In the genomic region with DNA sequence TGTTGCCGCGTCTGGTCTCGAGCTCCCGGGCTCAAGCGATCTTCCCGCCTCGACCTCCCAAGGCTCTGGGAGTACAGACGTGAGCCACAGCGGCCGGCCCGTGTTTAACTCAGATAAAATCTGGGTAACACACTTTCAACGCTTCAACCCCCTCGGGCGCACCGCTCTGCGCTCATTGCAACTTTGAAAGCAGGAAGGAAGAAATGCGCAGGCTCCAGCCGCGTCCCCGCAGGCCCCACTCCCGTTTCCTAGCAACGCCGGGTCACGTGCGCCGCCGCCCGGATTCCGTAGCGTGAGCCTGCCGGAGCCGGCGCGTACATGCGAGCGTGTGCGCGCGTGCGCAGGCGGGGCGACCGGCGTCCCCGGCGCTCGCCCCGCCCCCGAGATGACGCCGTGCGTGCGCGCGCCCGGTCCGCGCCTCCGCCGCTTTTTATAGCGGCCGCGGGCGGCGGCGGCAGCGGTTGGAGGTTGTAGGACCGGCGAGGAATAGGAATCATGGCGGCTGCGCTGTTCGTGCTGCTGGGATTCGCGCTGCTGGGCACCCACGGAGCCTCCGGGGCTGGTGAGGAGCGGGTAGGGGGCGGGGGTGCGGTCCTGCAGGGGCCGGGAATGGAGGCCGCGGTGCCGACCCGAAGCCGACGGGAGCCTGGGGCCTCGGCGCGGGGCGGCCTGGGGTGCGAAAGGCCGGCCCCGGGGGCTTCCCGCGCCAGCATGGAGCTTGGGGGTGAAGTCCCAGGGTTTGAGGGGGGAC, we compare ENCODE assay signal across 8 cellular contexts. TPM values are rescaled to one million over a fixed set of nuclear protein-coding genes. Genes with fewer than 3 reads are reported as not detected.
DNase-seq lines count a peak whose midpoint lies in the region; ATAC-seq and TF ChIP-seq lines count a peak whose summit lies in the region.

A gene (plus strand): TSS at position 457 of the 751 bp plus-strand sequence. CDS start 39 bp downstream, at position 496.

- H3K4me3 Mint-ChIP-seq in WTC11 (peak within 1 kb of the TSS; percentile 94), immature natural killer cell (peak within 1 kb of the TSS; percentile 89 to 97 (median 91))

- DNase-seq in ACHN (peak; percentile 96), NCI-H226 (peak; percentile 96), WTC11 (ENCODE audit: low spot score) (peak; percentile 98), cardiac fibroblast (ENCODE audit: low read depth in 2 of 2) (peak; percentile 97 to 99), immature natural killer cell (peak; percentile 99), smooth muscle cell of the brain vasculature (ENCODE audit: low read depth, low spot score) (peak; percentile 91)

- peak within 1 kb of the TSS; percentile 98 to 100 for H3K4me3 ChIP-seq in cardiac fibroblast (replicated peaks in 1 of 2; ENCODE audit: low read depth in 2 of 2, low read length in 2 of 2)

- POLR2A ChIA-PET in WTC11 (lab: Charles Lee) = interaction anchor here (1.0 to 1.9 kb wide), 3 partner anchors 9 to 62 kb away, joined by 3 to 6 read pairs (median 4); no protein-coding TSS in a partner anchor

- H3K4me1 Mint-ChIP-seq in WTC11 (peaks cover 33% of the 10 kb centered on the region), immature natural killer cell (peaks cover 40 to 49% of the 10 kb centered on the region in 2 donors)

- TF ChIP-seq CTCF in WTC11 (IDR thresholded peaks at IDR 0.05) = no peak
- no peak for TF ChIP-seq CTCF in cardiac fibroblast (IDR thresholded peaks at IDR 0.05; ENCODE audit: low read depth, low read length)

- CTCF ChIA-PET in WTC11 (lab: Charles Lee) = interaction anchor here (0.6 to 1.7 kb wide), 2 partner anchors 12 to 62 kb away, joined by 3 to 4 read pairs; no protein-coding TSS in a partner anchor

- H3K9me3 Mint-ChIP-seq in WTC11 = no peaks in the 10 kb centered on the region
- no peaks in the 10 kb centered on the region for H3K9me3 Mint-ChIP-seq in immature natural killer cell

- H3K27ac Mint-ChIP-seq in WTC11 (peak within 1 kb of the TSS; percentile 99), immature natural killer cell (peak within 1 kb of the TSS; percentile 96 to 99 (median 97))

- H3K36me3 Mint-ChIP-seq in WTC11 (peaks cover 5% of the 10 kb centered on the region), immature natural killer cell (no peaks in the 10 kb centered on the region)

- peak; percentile 82 for ATAC-seq in GM18909 (IDR thresholded peaks at IDR 0.05; ENCODE audit: poor library complexity, unreplicated experiment)
- peak; percentile 73 for ATAC-seq in HG03175 (IDR thresholded peaks at IDR 0.05; ENCODE audit: unreplicated experiment)
- peak; percentile 74 for ATAC-seq in WTC11

- peaks cover 19% of the 10 kb centered on the region for H3K27me3 Mint-ChIP-seq in WTC11 (ENCODE audit: low read depth)
- peaks cover 22 to 33% (median 26%) of the 10 kb centered on the region in 3 donors for H3K27me3 Mint-ChIP-seq in immature natural killer cell (ENCODE audit: low read depth in 3 of 3)

- in situ Hi-C loops in ACHN (cut with HindIII; ENCODE audit: low pct_ligation_motif_present, low pct_unique_long_range_greater_than_20kb, low sequenced_read_pairs) = no loop called here

TF ChIP-seq in WTC11, 78 proteins besides CTCF, POLR2A, EP300 and RAD21 (continues in another document):
- TF ChIP-seq TEAD4 (CRISPR knock-in tag; IDR thresholded peaks at IDR 0.05) (no peak), FOXP1 (CRISPR knock-in tag; IDR thresholded peaks at IDR 0.05; ENCODE audit: borderline replicate concordance) (0 out of 2 replicates have a peak, but pooled peaks have one; percentile 31), JUN (CRISPR knock-in tag; IDR thresholded peaks at IDR 0.05) (no peak), NR3C1 (CRISPR knock-in tag; conservative IDR thresholded peaks at IDR 0.05; ENCODE audit: low read depth) (no peak), KAT7 (CRISPR knock-in tag; IDR thresholded peaks at IDR 0.05; ENCODE audit: borderline replicate concordance) (peak; percentile 93), FOXJ3 (CRISPR knock-in tag; IDR thresholded peaks at IDR 0.05; ENCODE audit: borderline replicate concordance) (no peak), JAZF1 (CRISPR knock-in tag; IDR thresholded peaks at IDR 0.05) (no peak), NR2C2 (CRISPR knock-in tag; IDR thresholded peaks at IDR 0.05) (no peak), MYBL2 (CRISPR knock-in tag; IDR thresholded peaks at IDR 0.05) (no peak), ZNF138 (CRISPR knock-in tag; conservative IDR thresholded peaks at IDR 0.05) (no peak), HMGA2 (CRISPR knock-in tag; IDR thresholded peaks at IDR 0.05) (no peak), SP1 (CRISPR knock-in tag; conservative IDR thresholded peaks at IDR 0.05) (peak; percentile 71), CBFB (CRISPR knock-in tag; IDR thresholded peaks at IDR 0.05; ENCODE audit: low read depth) (peak; percentile 78; the same call in 1 of the 2 replicates)
- TF ChIP-seq, protein P1, sequence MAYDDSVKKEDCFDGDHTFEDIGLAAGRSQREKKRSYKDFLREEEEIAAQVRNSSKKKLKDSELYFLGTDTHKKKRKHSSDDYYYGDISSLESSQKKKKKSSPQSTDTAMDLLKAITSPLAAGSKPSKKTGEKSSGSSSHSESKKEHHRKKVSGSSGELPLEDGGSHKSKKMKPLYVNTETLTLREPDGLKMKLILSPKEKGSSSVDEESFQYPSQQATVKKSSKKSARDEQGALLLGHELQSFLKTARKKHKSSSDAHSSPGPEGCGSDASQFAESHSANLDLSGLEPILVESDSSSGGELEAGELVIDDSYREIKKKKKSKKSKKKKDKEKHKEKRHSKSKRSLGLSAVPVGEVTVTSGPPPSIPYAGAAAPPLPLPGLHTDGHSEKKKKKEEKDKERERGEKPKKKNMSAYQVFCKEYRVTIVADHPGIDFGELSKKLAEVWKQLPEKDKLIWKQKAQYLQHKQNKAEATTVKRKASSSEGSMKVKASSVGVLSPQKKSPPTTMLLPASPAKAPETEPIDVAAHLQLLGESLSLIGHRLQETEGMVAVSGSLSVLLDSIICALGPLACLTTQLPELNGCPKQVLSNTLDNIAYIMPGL (CRISPR knock-in tag; IDR thresholded peaks at IDR 0.05) = peak; percentile 70
- TF ChIP-seq, protein P2, sequence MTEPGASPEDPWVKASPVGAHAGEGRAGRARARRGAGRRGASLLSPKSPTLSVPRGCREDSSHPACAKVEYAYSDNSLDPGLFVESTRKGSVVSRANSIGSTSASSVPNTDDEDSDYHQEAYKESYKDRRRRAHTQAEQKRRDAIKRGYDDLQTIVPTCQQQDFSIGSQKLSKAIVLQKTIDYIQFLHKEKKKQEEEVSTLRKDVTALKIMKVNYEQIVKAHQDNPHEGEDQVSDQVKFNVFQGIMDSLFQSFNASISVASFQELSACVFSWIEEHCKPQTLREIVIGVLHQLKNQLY (CRISPR knock-in tag; IDR thresholded peaks at IDR 0.05) = no peak
- TF ChIP-seq, protein P3, sequence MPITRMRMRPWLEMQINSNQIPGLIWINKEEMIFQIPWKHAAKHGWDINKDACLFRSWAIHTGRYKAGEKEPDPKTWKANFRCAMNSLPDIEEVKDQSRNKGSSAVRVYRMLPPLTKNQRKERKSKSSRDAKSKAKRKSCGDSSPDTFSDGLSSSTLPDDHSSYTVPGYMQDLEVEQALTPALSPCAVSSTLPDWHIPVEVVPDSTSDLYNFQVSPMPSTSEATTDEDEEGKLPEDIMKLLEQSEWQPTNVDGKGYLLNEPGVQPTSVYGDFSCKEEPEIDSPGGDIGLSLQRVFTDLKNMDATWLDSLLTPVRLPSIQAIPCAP (CRISPR knock-in tag; IDR thresholded peaks at IDR 0.05) = peak; percentile 66; the same call in 1 of the 2 replicates
- TF ChIP-seq, protein P4, sequence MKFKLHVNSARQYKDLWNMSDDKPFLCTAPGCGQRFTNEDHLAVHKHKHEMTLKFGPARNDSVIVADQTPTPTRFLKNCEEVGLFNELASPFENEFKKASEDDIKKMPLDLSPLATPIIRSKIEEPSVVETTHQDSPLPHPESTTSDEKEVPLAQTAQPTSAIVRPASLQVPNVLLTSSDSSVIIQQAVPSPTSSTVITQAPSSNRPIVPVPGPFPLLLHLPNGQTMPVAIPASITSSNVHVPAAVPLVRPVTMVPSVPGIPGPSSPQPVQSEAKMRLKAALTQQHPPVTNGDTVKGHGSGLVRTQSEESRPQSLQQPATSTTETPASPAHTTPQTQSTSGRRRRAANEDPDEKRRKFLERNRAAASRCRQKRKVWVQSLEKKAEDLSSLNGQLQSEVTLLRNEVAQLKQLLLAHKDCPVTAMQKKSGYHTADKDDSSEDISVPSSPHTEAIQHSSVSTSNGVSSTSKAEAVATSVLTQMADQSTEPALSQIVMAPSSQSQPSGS (CRISPR knock-in tag; IDR thresholded peaks at IDR 0.05; ENCODE audit: borderline replicate concordance, low read depth) = no peak
- TF ChIP-seq, protein P5, sequence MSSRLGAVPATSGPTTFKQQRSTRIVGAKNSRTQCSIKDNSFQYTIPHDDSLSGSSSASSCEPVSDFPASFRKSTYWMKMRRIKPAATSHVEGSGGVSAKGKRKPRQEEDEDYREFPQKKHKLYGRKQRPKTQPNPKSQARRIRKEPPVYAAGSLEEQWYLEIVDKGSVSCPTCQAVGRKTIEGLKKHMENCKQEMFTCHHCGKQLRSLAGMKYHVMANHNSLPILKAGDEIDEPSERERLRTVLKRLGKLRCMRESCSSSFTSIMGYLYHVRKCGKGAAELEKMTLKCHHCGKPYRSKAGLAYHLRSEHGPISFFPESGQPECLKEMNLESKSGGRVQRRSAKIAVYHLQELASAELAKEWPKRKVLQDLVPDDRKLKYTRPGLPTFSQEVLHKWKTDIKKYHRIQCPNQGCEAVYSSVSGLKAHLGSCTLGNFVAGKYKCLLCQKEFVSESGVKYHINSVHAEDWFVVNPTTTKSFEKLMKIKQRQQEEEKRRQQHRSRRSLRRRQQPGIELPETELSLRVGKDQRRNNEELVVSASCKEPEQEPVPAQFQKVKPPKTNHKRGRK (CRISPR knock-in tag; IDR thresholded peaks at IDR 0.05; ENCODE audit: borderline replicate concordance) = no peak
- TF ChIP-seq, protein P6, sequence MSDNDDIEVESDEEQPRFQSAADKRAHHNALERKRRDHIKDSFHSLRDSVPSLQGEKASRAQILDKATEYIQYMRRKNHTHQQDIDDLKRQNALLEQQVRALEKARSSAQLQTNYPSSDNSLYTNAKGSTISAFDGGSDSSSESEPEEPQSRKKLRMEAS (CRISPR knock-in tag; IDR thresholded peaks at IDR 0.05) = peak; percentile 62; the same call in 1 of the 2 replicates
- TF ChIP-seq, protein P7, sequence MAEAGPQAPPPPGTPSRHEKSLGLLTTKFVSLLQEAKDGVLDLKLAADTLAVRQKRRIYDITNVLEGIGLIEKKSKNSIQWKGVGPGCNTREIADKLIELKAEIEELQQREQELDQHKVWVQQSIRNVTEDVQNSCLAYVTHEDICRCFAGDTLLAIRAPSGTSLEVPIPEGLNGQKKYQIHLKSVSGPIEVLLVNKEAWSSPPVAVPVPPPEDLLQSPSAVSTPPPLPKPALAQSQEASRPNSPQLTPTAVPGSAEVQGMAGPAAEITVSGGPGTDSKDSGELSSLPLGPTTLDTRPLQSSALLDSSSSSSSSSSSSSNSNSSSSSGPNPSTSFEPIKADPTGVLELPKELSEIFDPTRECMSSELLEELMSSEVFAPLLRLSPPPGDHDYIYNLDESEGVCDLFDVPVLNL (CRISPR knock-in tag; IDR thresholded peaks at IDR 0.05; ENCODE audit: borderline replicate concordance, low read depth) = 0 out of 2 replicates have a peak, but pooled peaks have one; percentile 65

RNA-seq across cellular contexts. Expression of the gene that starts here (rescaled TPM):
- 758 to 847 TPM (median 841 TPM) in 3 replicates for total RNA-seq in WTC11 (2021)
- polyA plus RNA-seq in immature natural killer cell = 100 to 1,000 TPM; 513 to 682 (median 576) TPM

Comparison
In these comparisons a context has a peak if more than half of its experiments do, and no peak if none do; other contexts are left out.
1. Peak in every context shown above with its lines: DNase-seq, ATAC-seq and H3K4me3 ChIP-seq.